In genomic region chr20:7770578-7770977, GRCh38 we compare ENCODE assay signal across 11 cellular contexts.
DNase-seq lines count a peak whose midpoint lies in the region; ATAC-seq, FAIRE-seq and TF ChIP-seq lines count a peak whose summit lies in the region.
"Had no signal": no experiment of that assay in that cellular context is flagged by ENCODE, and none has a peak within 500 bp of the region (broad histone marks: within the 10 kb centered on the region; RNA-seq: fewer than 3 reads in every experiment).

No MANE protein-coding gene starts in this region.

- DNase-seq in GM19239 (ENCODE audit: insufficient read length, low spot score), result peak; percentile 20
- DNase-seq in NCI-H2081 (lab: John Stamatoyannopoulos, UW), result peak; percentile 81 to 95
- DNase-seq in fibroblast of villous mesenchyme (ENCODE audit: low read depth), result peak; percentile 26
- no peak for DNase-seq in NCI-H82 treated with DMSO at 0.1 percent for 48 hours (lab: John Stamatoyannopoulos, UW; ENCODE audit: unreplicated experiment)
- no peak for DNase-seq in tibial nerve (ENCODE audit: low spot score in 2 of 2)
- DNase-seq in WTC11 (ENCODE audit: low spot score), result no peak
- no peak for DNase-seq in NCI-H524 treated with DMSO at 0.1 percent for 48 hours (lab: John Stamatoyannopoulos, UW)

- no peaks in the 10 kb centered on the region for H3K36me3 ChIP-seq in tibial nerve

- POLR2A ChIA-PET in WTC11 (lab: Charles Lee), result no interaction called here

- ATAC-seq in HG02943 (IDR thresholded peaks at IDR 0.05; ENCODE audit: low read depth, unreplicated experiment) (peak; percentile 97), WTC11 (no peak)

- H3K27ac ChIP-seq in tibial nerve, result no peak overlapping the region
- H3K27ac ChIP-seq: skin epidermis, VCaP had no signal

- peaks cover 10% of the 10 kb centered on the region for H3K36me3 Mint-ChIP-seq in WTC11

- no peak for TF ChIP-seq EP300 in tibial nerve (IDR thresholded peaks at IDR 0.05)

- no peaks in the 10 kb centered on the region for H3K27me3 Mint-ChIP-seq in WTC11 (ENCODE audit: low read depth)

- CTCF ChIA-PET in WTC11 (lab: Charles Lee), result no interaction called here

- 49 to 52% methylated on average over 2 of the region's 2 CpGs for WGBS in tibial nerve, 2 donors

- no peaks in the 10 kb centered on the region for H3K9me3 ChIP-seq in tibial nerve

- no peak overlapping the region for H3K4me3 Mint-ChIP-seq in WTC11

- TF ChIP-seq CTCF in fibroblast of villous mesenchyme (IDR thresholded peaks at IDR 0.05; ENCODE audit: insufficient read depth, low read depth, low read length), result no peak
- no peak for TF ChIP-seq CTCF in tibial nerve (IDR thresholded peaks at IDR 0.05)
- no peak for TF ChIP-seq CTCF in WTC11 (IDR thresholded peaks at IDR 0.05)

- peak; percentile 90 for FAIRE-seq in GM19239 (lab: Jason Lieb, UNC)
- FAIRE-seq: H1 had no signal

- no peaks in the 10 kb centered on the region for H3K27me3 ChIP-seq in tibial nerve

- H3K27ac Mint-ChIP-seq in WTC11, result no peak overlapping the region

- H3K4me3 ChIP-seq in fibroblast of villous mesenchyme (ENCODE audit: low read depth, low read length) (no peak overlapping the region), tibial nerve (no peak overlapping the region)
- H3K4me3 ChIP-seq: skin epidermis had no signal

- H3K4me1 ChIP-seq in tibial nerve, result no peaks in the 10 kb centered on the region

- H3K9me3 Mint-ChIP-seq in WTC11, result peaks cover 23% of the 10 kb centered on the region

- peaks cover 9% of the 10 kb centered on the region for H3K4me1 Mint-ChIP-seq in WTC11

- no peak for TF ChIP-seq POLR2A in tibial nerve (IDR thresholded peaks at IDR 0.05)

TF ChIP-seq in WTC11, 78 proteins besides CTCF, POLR2A, EP300 and RAD21:
- no peak for TF ChIP-seq CDX4 (CRISPR knock-in tag; IDR thresholded peaks at IDR 0.05; ENCODE audit: borderline replicate concordance)
- TF ChIP-seq, protein P1, sequence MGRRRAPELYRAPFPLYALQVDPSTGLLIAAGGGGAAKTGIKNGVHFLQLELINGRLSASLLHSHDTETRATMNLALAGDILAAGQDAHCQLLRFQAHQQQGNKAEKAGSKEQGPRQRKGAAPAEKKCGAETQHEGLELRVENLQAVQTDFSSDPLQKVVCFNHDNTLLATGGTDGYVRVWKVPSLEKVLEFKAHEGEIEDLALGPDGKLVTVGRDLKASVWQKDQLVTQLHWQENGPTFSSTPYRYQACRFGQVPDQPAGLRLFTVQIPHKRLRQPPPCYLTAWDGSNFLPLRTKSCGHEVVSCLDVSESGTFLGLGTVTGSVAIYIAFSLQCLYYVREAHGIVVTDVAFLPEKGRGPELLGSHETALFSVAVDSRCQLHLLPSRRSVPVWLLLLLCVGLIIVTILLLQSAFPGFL (CRISPR knock-in tag; IDR thresholded peaks at IDR 0.05; ENCODE audit: borderline replicate concordance), result no peak
- no peak for TF ChIP-seq ZNF138 (CRISPR knock-in tag; conservative IDR thresholded peaks at IDR 0.05)
- TF ChIP-seq, protein P2, sequence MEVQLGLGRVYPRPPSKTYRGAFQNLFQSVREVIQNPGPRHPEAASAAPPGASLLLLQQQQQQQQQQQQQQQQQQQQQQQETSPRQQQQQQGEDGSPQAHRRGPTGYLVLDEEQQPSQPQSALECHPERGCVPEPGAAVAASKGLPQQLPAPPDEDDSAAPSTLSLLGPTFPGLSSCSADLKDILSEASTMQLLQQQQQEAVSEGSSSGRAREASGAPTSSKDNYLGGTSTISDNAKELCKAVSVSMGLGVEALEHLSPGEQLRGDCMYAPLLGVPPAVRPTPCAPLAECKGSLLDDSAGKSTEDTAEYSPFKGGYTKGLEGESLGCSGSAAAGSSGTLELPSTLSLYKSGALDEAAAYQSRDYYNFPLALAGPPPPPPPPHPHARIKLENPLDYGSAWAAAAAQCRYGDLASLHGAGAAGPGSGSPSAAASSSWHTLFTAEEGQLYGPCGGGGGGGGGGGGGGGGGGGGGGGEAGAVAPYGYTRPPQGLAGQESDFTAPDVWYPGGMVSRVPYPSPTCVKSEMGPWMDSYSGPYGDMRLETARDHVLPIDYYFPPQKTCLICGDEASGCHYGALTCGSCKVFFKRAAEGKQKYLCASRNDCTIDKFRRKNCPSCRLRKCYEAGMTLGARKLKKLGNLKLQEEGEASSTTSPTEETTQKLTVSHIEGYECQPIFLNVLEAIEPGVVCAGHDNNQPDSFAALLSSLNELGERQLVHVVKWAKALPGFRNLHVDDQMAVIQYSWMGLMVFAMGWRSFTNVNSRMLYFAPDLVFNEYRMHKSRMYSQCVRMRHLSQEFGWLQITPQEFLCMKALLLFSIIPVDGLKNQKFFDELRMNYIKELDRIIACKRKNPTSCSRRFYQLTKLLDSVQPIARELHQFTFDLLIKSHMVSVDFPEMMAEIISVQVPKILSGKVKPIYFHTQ (CRISPR knock-in tag; IDR thresholded peaks at IDR 0.05), result no peak
- TF ChIP-seq, protein P3, sequence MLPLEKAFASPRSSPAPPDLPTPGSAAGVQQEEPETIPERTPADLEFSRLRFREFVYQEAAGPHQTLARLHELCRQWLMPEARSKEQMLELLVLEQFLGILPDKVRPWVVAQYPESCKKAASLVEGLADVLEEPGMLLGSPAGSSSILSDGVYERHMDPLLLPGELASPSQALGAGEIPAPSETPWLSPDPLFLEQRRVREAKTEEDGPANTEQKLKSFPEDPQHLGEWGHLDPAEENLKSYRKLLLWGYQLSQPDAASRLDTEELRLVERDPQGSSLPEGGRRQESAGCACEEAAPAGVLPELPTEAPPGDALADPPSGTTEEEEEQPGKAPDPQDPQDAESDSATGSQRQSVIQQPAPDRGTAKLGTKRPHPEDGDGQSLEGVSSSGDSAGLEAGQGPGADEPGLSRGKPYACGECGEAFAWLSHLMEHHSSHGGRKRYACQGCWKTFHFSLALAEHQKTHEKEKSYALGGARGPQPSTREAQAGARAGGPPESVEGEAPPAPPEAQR (CRISPR knock-in tag; IDR thresholded peaks at IDR 0.05), result no peak
- no peak for TF ChIP-seq ZBTB21 (CRISPR knock-in tag; IDR thresholded peaks at IDR 0.05; ENCODE audit: borderline replicate concordance)
- no peak for TF ChIP-seq GABPB1 (CRISPR knock-in tag; IDR thresholded peaks at IDR 0.05)
- no peak for TF ChIP-seq KAT7 (CRISPR knock-in tag; IDR thresholded peaks at IDR 0.05; ENCODE audit: borderline replicate concordance)
- TF ChIP-seq NFYB (CRISPR knock-in tag; conservative IDR thresholded peaks at IDR 0.05; ENCODE audit: low read depth), result no peak
- TF ChIP-seq CREM (CRISPR knock-in tag; IDR thresholded peaks at IDR 0.05), result no peak
- no peak for TF ChIP-seq NR3C1 (CRISPR knock-in tag; conservative IDR thresholded peaks at IDR 0.05; ENCODE audit: low read depth)
- TF ChIP-seq MXD4 (CRISPR knock-in tag; IDR thresholded peaks at IDR 0.05; ENCODE audit: borderline replicate concordance), result no peak
- no peak for TF ChIP-seq NR1H2 (CRISPR knock-in tag; IDR thresholded peaks at IDR 0.05)
- TF ChIP-seq ESRRA (CRISPR knock-in tag; IDR thresholded peaks at IDR 0.05; ENCODE audit: borderline replicate concordance), result no peak
- no peak for TF ChIP-seq ELF4 (CRISPR knock-in tag; IDR thresholded peaks at IDR 0.05; ENCODE audit: low read depth)
- TF ChIP-seq MAX (CRISPR knock-in tag; IDR thresholded peaks at IDR 0.05), result no peak

Comparison
In these comparisons a context has a peak if more than half of its experiments do, and no peak if none do; other contexts are left out.
1. DNase-seq: peak in GM19239 (single experiment), NCI-H2081 (2 of 2) and fibroblast of villous mesenchyme (single experiment); none in NCI-H82 treated with DMSO at 0.1 percent for 48 hours (single experiment), tibial nerve (0 of 2), WTC11 (single experiment) and NCI-H524 treated with DMSO at 0.1 percent for 48 hours (single experiment).